Comparison of ENCODE assay signal across 16 cellular contexts in genomic region chr11:28342704-28343103, GRCh38.
DNase-seq lines count a peak whose midpoint lies in the region; ATAC-seq and TF ChIP-seq lines count a peak whose summit lies in the region.
"Had no signal": no experiment of that assay in that cellular context is flagged by ENCODE, and none has a peak within 500 bp of the region (broad histone marks: within the 10 kb centered on the region; RNA-seq: fewer than 3 reads in every experiment).

No MANE protein-coding gene starts in this region.

- H3K27ac Mint-ChIP-seq in chondrocyte (ENCODE audit: unreplicated experiment) = peak overlapping the region; percentile 81
- H3K27ac Mint-ChIP-seq in CD8-positive, alpha-beta memory T cell = no peak overlapping the region
- H3K27ac Mint-ChIP-seq: activated T-helper 17 cell treated with anti-CD3 and anti-CD28 coated beads, Interleukin-2, amount 50 U/mL, for 72 hours had no signal

- H3K27me3 Mint-ChIP-seq in chondrocyte (ENCODE audit: low read depth) = no peaks in the 10 kb centered on the region
- peaks cover 0 to 2% of the 10 kb centered on the region in 2 donors for H3K27me3 Mint-ChIP-seq in CD8-positive, alpha-beta memory T cell
- H3K27me3 Mint-ChIP-seq: activated T-helper 17 cell treated with anti-CD3 and anti-CD28 coated beads, Interleukin-2, amount 50 U/mL, for 72 hours had no signal

- no peaks in the 10 kb centered on the region for H3K4me1 ChIP-seq in CD8-positive, alpha-beta memory T cell (ENCODE audit: insufficient read depth, low read length)
- H3K4me1 ChIP-seq: heart right ventricle had no signal

- no peak overlapping the region for H3K4me3 ChIP-seq in CD8-positive, alpha-beta memory T cell (ENCODE audit: low read length)
- H3K4me3 ChIP-seq: heart right ventricle had no signal

- ATAC-seq in omental fat pad (ENCODE audit: low FRiP score) (no peak), HG03432 (IDR thresholded peaks at IDR 0.05; ENCODE audit: unreplicated experiment) (no peak)
- ATAC-seq: activated T-helper 17 cell treated with anti-CD3 and anti-CD28 coated beads, Interleukin-2, amount 50 U/mL, for 72 hours; heart right ventricle; sciatic nerve had no signal

- no peak overlapping the region for H3K27ac ChIP-seq in CD8-positive, alpha-beta memory T cell (ENCODE audit: low read depth, low read length)
- H3K27ac ChIP-seq: heart right ventricle had no signal

- peaks cover 26% of the 10 kb centered on the region for H3K9me3 Mint-ChIP-seq in chondrocyte (ENCODE audit: low read depth)
- peaks cover 14 to 32% (median 28%) of the 10 kb centered on the region in 5 donors for H3K9me3 Mint-ChIP-seq in CD8-positive, alpha-beta memory T cell

- CTCF ChIA-PET in CD8-positive, alpha-beta memory T cell (lab: Charles Lee) = no interaction called here

- peak; percentile 8 for DNase-seq in GM03348 (ENCODE audit: low spot score)
- DNase-seq in RPMI7951 (ENCODE audit: low read depth) = peak; percentile 10
- DNase-seq in chondrocyte (ENCODE audit: low spot score) = no peak
- peak; percentile 41 for DNase-seq in non-pigmented ciliary epithelial cell (ENCODE audit: low read depth)
- no peak for DNase-seq in omental fat pad (ENCODE audit: low spot score)
- no peak for DNase-seq in NCI-H69 (lab: John Stamatoyannopoulos, UW)
- DNase-seq in CD8-positive, alpha-beta memory T cell = no peak
- DNase-seq: activated CD4-positive, CD25-positive, alpha-beta regulatory T cell; cortex of kidney; heart right ventricle; NCI-H1092; NCI-H2107; stimulated activated CD4-positive, alpha-beta T cell treated with anti-CD3 and anti-CD28 coated beads, Interleukin-2, amount 100 ng/mL, for 48 hours had no signal

- no peaks in the 10 kb centered on the region for H3K27me3 ChIP-seq in CD8-positive, alpha-beta memory T cell (ENCODE audit: insufficient read depth, low read length, poor library complexity, severe bottlenecking)
- H3K27me3 ChIP-seq: heart right ventricle had no signal

- TF ChIP-seq CTCF in chondrocyte (IDR thresholded peaks at IDR 0.05) (no peak), omental fat pad (IDR thresholded peaks at IDR 0.05) (no peak)

- POLR2A ChIA-PET in CD8-positive, alpha-beta memory T cell (lab: Charles Lee) = no interaction called here

- H3K36me3 ChIP-seq in CD8-positive, alpha-beta memory T cell (ENCODE audit: insufficient read depth, low read length) = no peaks in the 10 kb centered on the region
- H3K36me3 ChIP-seq: heart right ventricle had no signal

- peaks cover 15% of the 10 kb centered on the region for H3K4me1 Mint-ChIP-seq in chondrocyte (ENCODE audit: low read depth)
- no peaks in the 10 kb centered on the region for H3K4me1 Mint-ChIP-seq in CD8-positive, alpha-beta memory T cell
- H3K4me1 Mint-ChIP-seq: activated T-helper 17 cell treated with anti-CD3 and anti-CD28 coated beads, Interleukin-2, amount 50 U/mL, for 72 hours had no signal

- H3K9me3 ChIP-seq in CD8-positive, alpha-beta memory T cell (ENCODE audit: low read length) = peaks cover 5% of the 10 kb centered on the region

- no peak overlapping the region for H3K4me3 Mint-ChIP-seq in chondrocyte (ENCODE audit: unreplicated experiment)
- no peak overlapping the region for H3K4me3 Mint-ChIP-seq in CD8-positive, alpha-beta memory T cell
- H3K4me3 Mint-ChIP-seq: activated T-helper 17 cell treated with anti-CD3 and anti-CD28 coated beads, Interleukin-2, amount 50 U/mL, for 72 hours had no signal

- peaks cover 9% of the 10 kb centered on the region for H3K36me3 Mint-ChIP-seq in chondrocyte (ENCODE audit: low read depth)
- H3K36me3 Mint-ChIP-seq in CD8-positive, alpha-beta memory T cell = peaks cover 0 to 1% (median 0%) of the 10 kb centered on the region in 3 donors

Comparison
In these comparisons a context has a peak if more than half of its experiments do, and no peak if none do; other contexts are left out.
1. DNase-seq: peak in GM03348 (single experiment), RPMI7951 (single experiment) and non-pigmented ciliary epithelial cell (single experiment); none in chondrocyte (single experiment), omental fat pad (single experiment), NCI-H69 (single experiment) and CD8-positive, alpha-beta memory T cell (0 of 5).